Comparison of ENCODE assay signal across 1 cellular context in genomic region chr3:115659253-115659652, GRCh38.
TF ChIP-seq lines count a peak whose summit lies in the region.

No MANE protein-coding gene starts in this region.

TF ChIP-seq in GM23338, 12 proteins besides CTCF, POLR2A, EP300 and RAD21 (continued from another document):
- no peak for TF ChIP-seq ZNF462 (CRISPR knock-in tag; IDR thresholded peaks at IDR 0.05)
- TF ChIP-seq JUNB (IDR thresholded peaks at IDR 0.05; ENCODE audit: unreplicated experiment), result no peak
